Comparison of ENCODE assay signal across 8 cellular contexts in genomic region chr19:39833160-39833463, GRCh38. TPM values are rescaled to one million over a fixed set of nuclear protein-coding genes. Genes with fewer than 3 reads are reported as not detected.
DNase-seq lines count a peak whose midpoint lies in the region; ATAC-seq and TF ChIP-seq lines count a peak whose summit lies in the region.

No MANE protein-coding gene starts in this region.

- peaks cover 24% of the 10 kb centered on the region for H3K4me1 Mint-ChIP-seq in memory B cell

- ATAC-seq in Right ventricle myocardium inferior (no peak), Right ventricle myocardium superior (ENCODE audit: poor library complexity) (no peak), memory B cell (ENCODE audit: low read depth) (no peak), GM18909 (IDR thresholded peaks at IDR 0.05; ENCODE audit: poor library complexity, unreplicated experiment) (no peak)

- peak overlapping the region; percentile 89 for H3K27ac ChIP-seq in uterus

- in situ Hi-C loops in astrocyte of the spinal cord (cut with HindIII; ENCODE audit: low sequenced_read_pairs): no loop called here

- intact Hi-C loops in Right ventricle myocardium inferior (cut with DNase I): no loop called here
- intact Hi-C loops in Right ventricle myocardium superior (cut with DNase I): no loop called here
- intact Hi-C loops in uterus (cut with DNase I; ENCODE audit: low total_unique reads): no loop called here

- H3K36me3 Mint-ChIP-seq in memory B cell: peaks cover 35% of the 10 kb centered on the region

- no peak for TF ChIP-seq POLR2A in uterus (IDR thresholded peaks at IDR 0.05)

- no peaks in the 10 kb centered on the region for H3K9me3 Mint-ChIP-seq in memory B cell

- no peaks in the 10 kb centered on the region for H3K27me3 Mint-ChIP-seq in memory B cell

- H3K27me3 ChIP-seq in uterus: no peaks in the 10 kb centered on the region

- no peaks in the 10 kb centered on the region for H3K9me3 ChIP-seq in uterus

- peak overlapping the region; percentile 80 for H3K4me3 Mint-ChIP-seq in memory B cell

- no peaks in the 10 kb centered on the region for H3K36me3 ChIP-seq in uterus

- H3K27ac Mint-ChIP-seq in memory B cell: peak overlapping the region; percentile 88

- peak overlapping the region; percentile 94 for H3K4me3 ChIP-seq in astrocyte of the spinal cord (ENCODE audit: low read depth, low read length)
- peak overlapping the region; percentile 90 to 92 for H3K4me3 ChIP-seq in uterus

- H3K4me1 ChIP-seq in uterus: peaks cover 0 to 14% of the 10 kb centered on the region in 2 donors

- peak; percentile 75 for DNase-seq in Right ventricle myocardium inferior (ENCODE audit: missing footprints)
- no peak for DNase-seq in Right ventricle myocardium superior
- no peak for DNase-seq in astrocyte of the spinal cord (ENCODE audit: low read depth, low spot score)
- no peak for DNase-seq in memory B cell (ENCODE audit: low spot score in 2 of 2)
- no peak for DNase-seq in uterus
- DNase-seq in RPMI8226: no peak
- no peak for DNase-seq in NCI-H526 treated with DMSO at 0.1 percent for 48 hours (lab: John Stamatoyannopoulos, UW)

- TF ChIP-seq CTCF in astrocyte of the spinal cord (IDR thresholded peaks at IDR 0.05; ENCODE audit: low read depth, low read length): no peak
- TF ChIP-seq CTCF in uterus (IDR thresholded peaks at IDR 0.05): no peak

RNA-seq across cellular contexts. Expression of gene DYRK1B, which starts 0.8 kb away (rescaled TPM):
- 19.9 TPM for total RNA-seq in Right ventricle myocardium inferior
- total RNA-seq in Right ventricle myocardium superior: 16.8 TPM
- total RNA-seq in uterus: 10 to 100 TPM in 2 of 4 donors, 1 to 10 TPM in 2; 1.3 to 15.0 (median 10.1) TPM

RNA-seq across cellular contexts. Expression of gene FBL, which starts 13.1 kb away (rescaled TPM):
- 64.8 TPM for total RNA-seq in Right ventricle myocardium inferior
- 52.9 TPM for total RNA-seq in Right ventricle myocardium superior
- total RNA-seq in uterus: 100 to 1,000 TPM in 3 of 4 donors, 10 to 100 TPM in 1; 71.7 to 327 (median 277) TPM

RNA-seq across cellular contexts. Expression of gene LEUTX, which starts 54.5 kb away (rescaled TPM):
- not detected for total RNA-seq in Right ventricle myocardium inferior
- not detected for total RNA-seq in Right ventricle myocardium superior
- total RNA-seq in uterus: not detected
